In genomic region chr9:37248651-37249163, GRCh38 we compare ENCODE assay signal across 22 cellular contexts.
DNase-seq lines count a peak whose midpoint lies in the region; ATAC-seq, FAIRE-seq and TF ChIP-seq lines count a peak whose summit lies in the region.
"Had no signal": no experiment of that assay in that cellular context is flagged by ENCODE, and none has a peak within 500 bp of the region (broad histone marks: within the 10 kb centered on the region; RNA-seq: fewer than 3 reads in every experiment).

No MANE protein-coding gene starts in this region.

- H3K4me3 Mint-ChIP-seq in naive B cell: no peak overlapping the region
- H3K4me3 Mint-ChIP-seq: CD8-positive, alpha-beta memory T cell; HFFc6 had no signal

- H3K4me1 ChIP-seq in BLaER1 (peaks cover 80% of the 10 kb centered on the region), MM.1S (ENCODE audit: low read length) (no peaks in the 10 kb centered on the region)
- H3K4me1 ChIP-seq: A549 had no signal

- peak overlapping the region in 5 of 6 donors; percentile 66 to 96 (median 92) for H3K27ac Mint-ChIP-seq in naive B cell
- H3K27ac Mint-ChIP-seq: CD8-positive, alpha-beta memory T cell; HFFc6 had no signal

- H3K4me1 Mint-ChIP-seq in naive B cell: peaks cover 42 to 76% (median 60%) of the 10 kb centered on the region in 3 donors

- no peaks in the 10 kb centered on the region for H3K79me2 ChIP-seq in MM.1S (ENCODE audit: low read length)

- H4K20me1 ChIP-seq in BLaER1 (peaks cover 98% of the 10 kb centered on the region), MM.1S (ENCODE audit: insufficient read depth, low read length) (no peaks in the 10 kb centered on the region)

- no peaks in the 10 kb centered on the region for H3F3A ChIP-seq in MM.1S (ENCODE audit: insufficient read depth, low read length)

- H3K27ac ChIP-seq in BLaER1: no peak overlapping the region
- no peak overlapping the region for H3K27ac ChIP-seq in MM.1S (ENCODE audit: low read length)
- H3K27ac ChIP-seq: A549 had no signal

- TF ChIP-seq CTCF in MM.1S (IDR thresholded peaks at IDR 0.05; ENCODE audit: low read length): no peak

- H2AFZ ChIP-seq in MM.1S (ENCODE audit: low read length): no peak overlapping the region

- no peaks in the 10 kb centered on the region for H3K27me3 Mint-ChIP-seq in naive B cell
- H3K27me3 Mint-ChIP-seq: CD8-positive, alpha-beta memory T cell had no signal

- H3K27me3 ChIP-seq in BLaER1 (no peaks in the 10 kb centered on the region), MM.1S (replicated peaks; ENCODE audit: insufficient read depth, low read length) (no peaks in the 10 kb centered on the region)
- H3K27me3 ChIP-seq: BLaER1 treated with 17β-estradiol and CSF1 and Interleukin-3, amounts not matched to agents 10 nM and 100 nM had no signal

- H3K9me3 ChIP-seq in BLaER1: no peaks in the 10 kb centered on the region
- no peaks in the 10 kb centered on the region for H3K9me3 ChIP-seq in MM.1S (replicated peaks; ENCODE audit: insufficient read depth, low read length)
- H3K9me3 ChIP-seq: A549 had no signal

- no peak for ATAC-seq in naive B cell (ENCODE audit: low read depth in 2 of 2)
- ATAC-seq: A549, PC-3 had no signal

- peaks cover 84% of the 10 kb centered on the region for H3K36me3 ChIP-seq in BLaER1
- H3K36me3 ChIP-seq in MM.1S (replicated peaks; ENCODE audit: insufficient read depth, low read length): no peaks in the 10 kb centered on the region

- H3K36me3 Mint-ChIP-seq in naive B cell: peaks cover 30 to 43% of the 10 kb centered on the region in 2 donors

- peaks cover 0 to 5% (median 0%) of the 10 kb centered on the region in 7 donors for H3K9me3 Mint-ChIP-seq in naive B cell
- H3K9me3 Mint-ChIP-seq: CD8-positive, alpha-beta memory T cell; HFFc6 had no signal

- peak; percentile 23 for FAIRE-seq in GM19239 (lab: Jason Lieb, UNC)
- FAIRE-seq: A549, H54 had no signal

- H3K4me2 ChIP-seq in BLaER1 (peak overlapping the region; percentile 46), MM.1S (ENCODE audit: low read depth, low read length) (no peak overlapping the region)
- H3K4me2 ChIP-seq: A549 had no signal

- DNase-seq in GM19239 (ENCODE audit: insufficient read length, low spot score) (no peak), amniotic epithelial cell (ENCODE audit: low read depth) (peak; percentile 7), naive B cell (no peak), NCI-H1417 (lab: John Stamatoyannopoulos, UW) (no peak), NOMO-1 treated with dmso at 0.1 percent for 144 hours (lab: John Stamatoyannopoulos, UW; ENCODE audit: unreplicated experiment) (no peak), MM.1S (no peak)
- DNase-seq: CD8-positive, alpha-beta memory T cell; DMS53; HFFc6; KBM-7; NCI-H1417 treated with DMSO at 0.1 percent for 48 hours; NCI-H187 treated with DMSO at 0.1 percent for 48 hours; NCI-H2227 treated with DMSO at 0.1 percent for 48 hours; NCI-H510A treated with DMSO at 0.1 percent for 48 hours; NCI-H82; PC-3; RPMI8226; SHP77 treated with DMSO at 0.1 percent for 48 hours had no signal

- H3K9ac ChIP-seq in BLaER1: no peak overlapping the region
- H3K9ac ChIP-seq in MM.1S (ENCODE audit: low read length): no peak overlapping the region
- H3K9ac ChIP-seq: BLaER1 treated with 17β-estradiol and CSF1 and Interleukin-3, amounts not matched to agents 10 nM and 100 nM had no signal

- no peaks in the 10 kb centered on the region for H3K9me2 ChIP-seq in MM.1S (replicated peaks; ENCODE audit: insufficient read depth, low read length)

- H3K4me3 ChIP-seq in BLaER1 (no peak overlapping the region), MM.1S (ENCODE audit: low read length) (no peak overlapping the region)
- H3K4me3 ChIP-seq: A549; BLaER1 treated with 17β-estradiol and CSF1 and Interleukin-3, amounts not matched to agents 10 nM and 100 nM had no signal
